Comparison of ENCODE assay signal across 13 cellular contexts in the genomic region with DNA sequence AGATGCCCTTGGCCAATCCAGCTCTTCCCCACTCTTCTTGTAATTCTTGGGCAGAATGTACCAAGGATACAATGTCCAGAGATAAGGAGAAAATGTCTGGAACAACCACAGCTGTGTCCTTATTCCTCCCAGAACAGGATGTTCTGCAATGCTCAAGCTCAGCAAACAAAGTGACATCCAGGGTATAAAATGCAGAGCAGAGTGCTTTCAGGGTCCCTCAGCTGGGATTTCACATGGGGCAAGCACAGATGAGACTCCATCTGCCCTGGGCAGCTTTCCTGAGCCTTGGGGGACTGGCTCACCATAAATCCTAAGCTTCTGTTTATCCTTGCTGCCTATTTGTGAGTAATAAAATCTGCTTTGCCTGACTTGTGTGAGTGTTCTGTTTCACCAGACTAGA.
A peak's percentile ranks its signal among the peaks of the same experiment; 100 is the strongest.
DNase-seq lines count a peak whose midpoint lies in the region; TF ChIP-seq lines count a peak whose summit lies in the region.
"Had no signal": no experiment of that assay in that cellular context is flagged by ENCODE, and none has a peak within 500 bp of the region (broad histone marks: within the 10 kb centered on the region; RNA-seq: fewer than 3 reads in every experiment).

No MANE protein-coding gene starts in this region.

- peaks cover 0 to 18% of the 10 kb centered on the region in 2 donors for H3K4me1 ChIP-seq in ascending aorta
- H3K4me1 ChIP-seq in left ventricle myocardium inferior, result peaks cover 24% of the 10 kb centered on the region
- H3K4me1 ChIP-seq in rectal smooth muscle tissue (ENCODE audit: control insufficient read depth, insufficient read depth, low read length), result peaks cover 6% of the 10 kb centered on the region
- H3K4me1 ChIP-seq: SJCRH30 had no signal

- CTCF ChIA-PET in activated naive CD4-positive, alpha-beta T cell treated with anti-CD3 and anti-CD28 coated beads, Interleukin-2, amount 10 ng/mL, durations not matched to agents 7 days and 5 days (lab: Charles Lee), result no interaction called here

- H3K9ac ChIP-seq in rectal smooth muscle tissue (ENCODE audit: low read length), result no peak overlapping the region

- H3K36me3 ChIP-seq in ascending aorta (no peaks in the 10 kb centered on the region), left ventricle myocardium inferior (no peaks in the 10 kb centered on the region), rectal smooth muscle tissue (ENCODE audit: control insufficient read depth, insufficient read depth, low read length) (no peaks in the 10 kb centered on the region)
- H3K36me3 ChIP-seq: SJCRH30 had no signal

- H3K27ac Mint-ChIP-seq in activated naive CD4-positive, alpha-beta T cell treated with anti-CD3 and anti-CD28 coated beads, Interleukin-2, amount 10 ng/mL, durations not matched to agents 7 days and 5 days, result no peak overlapping the region
- H3K27ac Mint-ChIP-seq: activated T-helper 2 cell treated with anti-CD3 and anti-CD28 coated beads, Interferon-gamma antibody, Interleukin-2, Interleukin-4, amounts not matched to agents 10 μg/mL and 5 μg/mL and 100 μg/mL, durations not matched to agents 14 hours and 24 hours and 36 hours; naive thymus-derived CD8-positive, alpha-beta T cell; stimulated activated memory B cell treated with anti-CD40 and anti-IgM and Interleukin-4, amounts not matched to agents 10 μg/mL and 1 μg/mL and 100 μg/mL, for 72 hours had no signal

- H3K9me3 ChIP-seq in ascending aorta (peaks cover 0 to 18% of the 10 kb centered on the region in 2 donors), left ventricle myocardium inferior (replicated peaks) (peaks cover 31% of the 10 kb centered on the region)
- H3K9me3 ChIP-seq: SJCRH30 had no signal

- H3K27me3 ChIP-seq in ascending aorta (no peaks in the 10 kb centered on the region), left ventricle myocardium inferior (ENCODE audit: low read depth) (no peaks in the 10 kb centered on the region), rectal smooth muscle tissue (ENCODE audit: control insufficient read depth, insufficient read depth, low read length) (no peaks in the 10 kb centered on the region)
- H3K27me3 ChIP-seq: SJCRH30 had no signal

- no peaks in the 10 kb centered on the region for H3K36me3 Mint-ChIP-seq in activated naive CD4-positive, alpha-beta T cell treated with anti-CD3 and anti-CD28 coated beads, Interleukin-2, amount 10 ng/mL, durations not matched to agents 7 days and 5 days

- H3K9me3 Mint-ChIP-seq in activated naive CD4-positive, alpha-beta T cell treated with anti-CD3 and anti-CD28 coated beads, Interleukin-2, amount 10 ng/mL, durations not matched to agents 7 days and 5 days, result peaks cover 10% of the 10 kb centered on the region

- no peak overlapping the region for H3K4me3 Mint-ChIP-seq in activated naive CD4-positive, alpha-beta T cell treated with anti-CD3 and anti-CD28 coated beads, Interleukin-2, amount 10 ng/mL, durations not matched to agents 7 days and 5 days
- H3K4me3 Mint-ChIP-seq: naive thymus-derived CD8-positive, alpha-beta T cell; stimulated activated memory B cell treated with anti-CD40 and anti-IgM and Interleukin-4, amounts not matched to agents 10 μg/mL and 1 μg/mL and 100 μg/mL, for 72 hours had no signal

- H3K27me3 Mint-ChIP-seq in activated naive CD4-positive, alpha-beta T cell treated with anti-CD3 and anti-CD28 coated beads, Interleukin-2, amount 10 ng/mL, durations not matched to agents 7 days and 5 days, result peaks cover 5% of the 10 kb centered on the region

- TF ChIP-seq CTCF in AG10803 (conservative IDR thresholded peaks at IDR 0.05; ENCODE audit: low read length) (no peak), ascending aorta (IDR thresholded peaks at IDR 0.05) (no peak), left ventricle myocardium inferior (IDR thresholded peaks at IDR 0.05; ENCODE audit: borderline replicate concordance) (no peak)

- DNase-seq in AG10803 (ENCODE audit: low read depth) (peak; percentile 33), ascending aorta (ENCODE audit: low spot score in 2 of 2) (peak; percentile 19 to 89), left ventricle myocardium inferior (peak; percentile 76), NCI-H146 (lab: John Stamatoyannopoulos, UW) (no peak), RPMI8226 (no peak)
- DNase-seq in stimulated activated CD4-positive, alpha-beta T cell treated with anti-CD3 and anti-CD28 coated beads, Interleukin-4, amount 100 ng/mL, for 24 hours, result no peak
- DNase-seq in activated naive CD4-positive, alpha-beta T cell treated with anti-CD3 and anti-CD28 coated beads, Interleukin-2, amount 10 ng/mL, durations not matched to agents 7 days and 5 days, result no peak
- DNase-seq: Karpas-422; naive thymus-derived CD8-positive, alpha-beta T cell; SJCRH30 had no signal

- intact Hi-C loops in ascending aorta (cut with DNase I) (loop anchor here (2.0 kb wide), 2 partner anchors 16 to 30 kb away; no protein-coding TSS in a partner anchor), left ventricle myocardium inferior (cut with micrococcal nuclease) (no loop called here)

- H3K4me1 Mint-ChIP-seq in activated naive CD4-positive, alpha-beta T cell treated with anti-CD3 and anti-CD28 coated beads, Interleukin-2, amount 10 ng/mL, durations not matched to agents 7 days and 5 days, result no peaks in the 10 kb centered on the region
- H3K4me1 Mint-ChIP-seq: stimulated activated memory B cell treated with anti-CD40 and anti-IgM and Interleukin-4, amounts not matched to agents 10 μg/mL and 1 μg/mL and 100 μg/mL, for 72 hours had no signal

- peak overlapping the region; percentile 78 to 80 for H3K27ac ChIP-seq in ascending aorta
- H3K27ac ChIP-seq in left ventricle myocardium inferior (replicated peaks), result peak overlapping the region; percentile 81
- H3K27ac ChIP-seq in rectal smooth muscle tissue (ENCODE audit: low read depth, low read length), result peak overlapping the region; percentile 67
- H3K27ac ChIP-seq: SJCRH30 had no signal

- H3K4me3 ChIP-seq in AG10803 (ENCODE audit: low read length), result no peak overlapping the region
- no peak overlapping the region for H3K4me3 ChIP-seq in ascending aorta
- no peak overlapping the region for H3K4me3 ChIP-seq in left ventricle myocardium inferior
- no peak overlapping the region for H3K4me3 ChIP-seq in rectal smooth muscle tissue (ENCODE audit: low read length)
- H3K4me3 ChIP-seq: SJCRH30 had no signal

Comparison
In these comparisons a context has a peak if more than half of its experiments do, and no peak if none do; other contexts are left out.
1. DNase-seq: peak in AG10803 (single experiment), ascending aorta (2 of 2) and left ventricle myocardium inferior (single experiment); none in NCI-H146 (single experiment), stimulated activated CD4-positive, alpha-beta T cell treated with anti-CD3 and anti-CD28 coated beads, Interleukin-4, amount 100 ng/mL, for 24 hours (single experiment), RPMI8226 (single experiment) and activated naive CD4-positive, alpha-beta T cell treated with anti-CD3 and anti-CD28 coated beads, Interleukin-2, amount 10 ng/mL, durations not matched to agents 7 days and 5 days (single experiment).
2. Peak in every context shown above with its lines, with median percentiles within 50 percentile points of each other: H3K27ac ChIP-seq.